20 cellular contexts compared by ENCODE assay signal in genomic region chr5:29811914-29812679, GRCh38.
A peak's percentile ranks its signal among the peaks of the same experiment; 100 is the strongest.
DNase-seq lines count a peak whose midpoint lies in the region; TF ChIP-seq lines count a peak whose summit lies in the region.
"Had no signal": no experiment of that assay in that cellular context is flagged by ENCODE, and none has a peak within 500 bp of the region (broad histone marks: within the 10 kb centered on the region; RNA-seq: fewer than 3 reads in every experiment).

No MANE protein-coding gene starts in this region.

- H3K9me3 Mint-ChIP-seq in brain: no peaks in the 10 kb centered on the region
- H3K9me3 Mint-ChIP-seq: mesothelial cell of epicardium had no signal

- H3K4me3 Mint-ChIP-seq in brain: no peak overlapping the region
- H3K4me3 Mint-ChIP-seq: mesothelial cell of epicardium, T-cell had no signal

- H3K27me3 Mint-ChIP-seq in brain: peaks cover 3% of the 10 kb centered on the region
- H3K27me3 Mint-ChIP-seq: T-cell had no signal

- H3K4me3 ChIP-seq in testis: no peak overlapping the region
- H3K4me3 ChIP-seq: colonic mucosa, HAP-1, skin epidermis, tibial nerve had no signal

- H3K27ac Mint-ChIP-seq in brain: no peak overlapping the region
- H3K27ac Mint-ChIP-seq: mesothelial cell of epicardium, T-cell had no signal

- 75 to 79% methylated on average over 2 of the region's 2 CpGs for WGBS in testis, 2 donors

- H3K27me3 ChIP-seq in testis: no peaks in the 10 kb centered on the region
- H3K27me3 ChIP-seq: colonic mucosa, neutrophil, tibial nerve had no signal

- no peaks in the 10 kb centered on the region for H3K36me3 Mint-ChIP-seq in brain
- H3K36me3 Mint-ChIP-seq: mesothelial cell of epicardium, T-cell had no signal

- DNase-seq in NCI-H748 (lab: John Stamatoyannopoulos, UW; ENCODE audit: unreplicated experiment): peak; percentile 24
- no peak for DNase-seq in NCI-H748 treated with DMSO at 0.1 percent for 48 hours (lab: John Stamatoyannopoulos, UW)
- peak; percentile 72 to 94 for DNase-seq in NCI-H524 (lab: John Stamatoyannopoulos, UW)
- peak; percentile 28 for DNase-seq in testis
- DNase-seq in posterior cingulate gyrus: no peak
- no peak for DNase-seq in NOMO-1 (lab: John Stamatoyannopoulos, UW; ENCODE audit: unreplicated experiment in 2 of 2)
- no peak for DNase-seq in KBM-7
- DNase-seq: activated CD4-positive, CD25-positive, alpha-beta regulatory T cell treated with anti-CD3 and anti-CD28 coated beads, Interleukin-2, amount 50 U/mL, for 72 hours; activated gamma-delta T cell treated with Interleukin-2 at 50 U/mL for 16 hours; colonic mucosa; islet precursor cell; NCI-H1105; NCI-H345; T-cell had no signal

- peak; percentile 11 to 48 for TF ChIP-seq CTCF in brain (conservative IDR thresholded peaks at IDR 0.05)
- no peak for TF ChIP-seq CTCF in testis (IDR thresholded peaks at IDR 0.05)

- TF ChIP-seq POLR2A in testis (IDR thresholded peaks at IDR 0.05): no peak

- no peaks in the 10 kb centered on the region for H3K36me3 ChIP-seq in testis (ENCODE audit: low read depth, missing control alignments)
- H3K36me3 ChIP-seq: colonic mucosa, HAP-1, neutrophil, tibial nerve had no signal

- intact Hi-C loops in testis (cut with DNase I; ENCODE audit: low total_unique reads) (no loop called here), posterior cingulate gyrus (cut with DNase I) (no loop called here)

- H3K27ac ChIP-seq in testis: no peak overlapping the region
- H3K27ac ChIP-seq: colonic mucosa, neutrophil, skin epidermis, tibial nerve had no signal

- in situ Hi-C loops in KBM-7 (cut with MboI; ENCODE audit: low pct_unique_long_range_greater_than_20kb, low sequenced_read_pairs): no loop called here

- H3K4me1 Mint-ChIP-seq in brain: no peaks in the 10 kb centered on the region
- H3K4me1 Mint-ChIP-seq: mesothelial cell of epicardium, T-cell had no signal

- no peaks in the 10 kb centered on the region for H3K9me3 ChIP-seq in testis
- H3K9me3 ChIP-seq: colonic mucosa, HAP-1, neutrophil, tibial nerve had no signal

- H3K4me1 ChIP-seq in testis: no peaks in the 10 kb centered on the region
- H3K4me1 ChIP-seq: colonic mucosa, HAP-1, tibial nerve had no signal

Comparison
In these comparisons a context has a peak if more than half of its experiments do, and no peak if none do; other contexts are left out.
1. DNase-seq: peak in NCI-H748 (single experiment), NCI-H524 (2 of 2) and testis (single experiment); none in NCI-H748 treated with DMSO at 0.1 percent for 48 hours (single experiment), posterior cingulate gyrus (0 of 10), NOMO-1 (0 of 2) and KBM-7 (single experiment).
2. CTCF ChIP-seq: peak in brain (2 of 2); none in testis (0 of 3).